ENCODE assay signal across 10 cellular contexts in the genomic region with DNA sequence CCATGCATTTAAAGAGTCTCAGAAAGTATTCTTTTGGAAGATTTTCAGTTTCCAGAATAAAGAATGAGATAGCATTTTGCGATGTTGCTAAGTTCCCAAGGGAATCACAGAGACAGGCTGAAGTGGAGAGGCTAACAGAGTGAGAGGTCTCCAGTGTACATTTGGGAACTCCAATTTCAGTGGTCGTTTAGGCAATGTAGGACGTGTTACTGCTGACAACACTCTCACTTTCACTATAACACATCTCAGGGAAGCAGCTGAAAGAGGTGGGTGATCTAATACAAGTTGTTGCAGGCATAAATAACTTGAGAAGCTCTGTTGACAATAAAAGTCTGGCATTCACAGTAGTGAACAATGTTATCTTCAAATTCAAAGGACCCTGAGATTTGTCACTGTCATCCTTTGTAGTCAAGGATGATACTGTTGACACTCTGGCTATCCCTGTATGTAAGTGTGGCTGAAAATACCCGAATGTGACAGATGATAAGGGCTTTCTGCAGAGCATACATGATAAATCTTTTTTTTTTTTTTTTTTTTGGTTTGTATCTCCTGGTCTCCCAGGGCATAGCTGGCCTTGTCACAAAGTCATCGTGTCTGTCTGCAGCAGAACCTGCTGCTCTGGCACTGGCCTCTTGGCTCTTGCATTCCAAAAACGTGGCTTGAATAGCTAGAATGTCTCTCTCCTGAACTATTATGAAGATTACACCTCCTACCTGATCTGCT.
DNase-seq lines count a peak whose midpoint lies in the region; ATAC-seq and TF ChIP-seq lines count a peak whose summit lies in the region.
"Had no signal": no experiment of that assay in that cellular context is flagged by ENCODE, and none has a peak within 500 bp of the region (broad histone marks: within the 10 kb centered on the region; RNA-seq: fewer than 3 reads in every experiment).

No MANE protein-coding gene starts in this region.

- peak overlapping the region; percentile 68 for H3K27ac Mint-ChIP-seq in nephron progenitor cell
- no peak overlapping the region for H3K27ac Mint-ChIP-seq in activated naive CD4-positive, alpha-beta T cell treated with anti-CD3 and anti-CD28 coated beads, Interleukin-2, amount 10 ng/mL, durations not matched to agents 7 days and 5 days
- H3K27ac Mint-ChIP-seq: memory B cell had no signal

- no peaks in the 10 kb centered on the region for H3K9me3 Mint-ChIP-seq in nephron progenitor cell
- no peaks in the 10 kb centered on the region for H3K9me3 Mint-ChIP-seq in activated naive CD4-positive, alpha-beta T cell treated with anti-CD3 and anti-CD28 coated beads, Interleukin-2, amount 10 ng/mL, durations not matched to agents 7 days and 5 days
- H3K9me3 Mint-ChIP-seq: memory B cell had no signal

- no peaks in the 10 kb centered on the region for H3K27me3 Mint-ChIP-seq in nephron progenitor cell (ENCODE audit: low read depth, poor library complexity)
- H3K27me3 Mint-ChIP-seq in activated naive CD4-positive, alpha-beta T cell treated with anti-CD3 and anti-CD28 coated beads, Interleukin-2, amount 10 ng/mL, durations not matched to agents 7 days and 5 days = peaks cover 2% of the 10 kb centered on the region

- TF ChIP-seq CTCF in nephron progenitor cell (IDR thresholded peaks at IDR 0.05) = no peak

- H3K36me3 Mint-ChIP-seq in nephron progenitor cell (ENCODE audit: low read depth) = peaks cover 7% of the 10 kb centered on the region
- H3K36me3 Mint-ChIP-seq in activated naive CD4-positive, alpha-beta T cell treated with anti-CD3 and anti-CD28 coated beads, Interleukin-2, amount 10 ng/mL, durations not matched to agents 7 days and 5 days = no peaks in the 10 kb centered on the region
- H3K36me3 Mint-ChIP-seq: memory B cell had no signal

- in situ Hi-C loops in KBM-7 (cut with MboI; ENCODE audit: low pct_unique_long_range_greater_than_20kb, low sequenced_read_pairs) = no loop called here

- ATAC-seq in GM18907 (IDR thresholded peaks at IDR 0.05; ENCODE audit: unreplicated experiment) = peak; percentile 46
- peak; percentile 42 for ATAC-seq in HG03045 (IDR thresholded peaks at IDR 0.05; ENCODE audit: unreplicated experiment)

- DNase-seq in SHP77 treated with DMSO at 0.1 percent for 48 hours (lab: John Stamatoyannopoulos, UW) = peak; percentile 77
- DNase-seq in nephron progenitor cell = no peak
- DNase-seq in activated naive CD4-positive, alpha-beta T cell treated with anti-CD3 and anti-CD28 coated beads, Interleukin-2, amount 10 ng/mL, durations not matched to agents 7 days and 5 days = no peak
- no peak for DNase-seq in stimulated activated CD8-positive, alpha-beta memory T cell treated with anti-CD3 and anti-CD28 coated beads, Interleukin-4, amount 100 ng/mL, for 48 hours
- DNase-seq in KBM-7 = no peak
- no peak for DNase-seq in DMS114 treated with DMSO at 0.1 percent for 48 hours (lab: John Stamatoyannopoulos, UW; ENCODE audit: unreplicated experiment)
- DNase-seq: activated CD4-positive, CD25-positive, alpha-beta regulatory T cell treated with anti-CD3 and anti-CD28 coated beads, Interleukin-2, amount 50 U/mL, for 72 hours had no signal

- peaks cover 11% of the 10 kb centered on the region for H3K4me1 Mint-ChIP-seq in nephron progenitor cell
- H3K4me1 Mint-ChIP-seq in activated naive CD4-positive, alpha-beta T cell treated with anti-CD3 and anti-CD28 coated beads, Interleukin-2, amount 10 ng/mL, durations not matched to agents 7 days and 5 days = no peaks in the 10 kb centered on the region

- CTCF ChIA-PET in activated naive CD4-positive, alpha-beta T cell treated with anti-CD3 and anti-CD28 coated beads, Interleukin-2, amount 10 ng/mL, durations not matched to agents 7 days and 5 days (lab: Charles Lee) = no interaction called here

- H3K4me3 Mint-ChIP-seq in nephron progenitor cell = no peak overlapping the region
- no peak overlapping the region for H3K4me3 Mint-ChIP-seq in activated naive CD4-positive, alpha-beta T cell treated with anti-CD3 and anti-CD28 coated beads, Interleukin-2, amount 10 ng/mL, durations not matched to agents 7 days and 5 days
- H3K4me3 Mint-ChIP-seq: memory B cell had no signal
